ENCODE assay signal across 8 cellular contexts in genomic region chr6:43454290-43455033, GRCh38. TPM values are rescaled to one million over a fixed set of nuclear protein-coding genes. Genes with fewer than 3 reads are reported as not detected.
A peak's percentile ranks its signal among the peaks of the same experiment; 100 is the strongest.
DNase-seq lines count a peak whose midpoint lies in the region; ATAC-seq and TF ChIP-seq lines count a peak whose summit lies in the region.

No MANE protein-coding gene starts in this region.

- H3K9me3 Mint-ChIP-seq in Caco-2 (ENCODE audit: unreplicated experiment) = no peaks in the 10 kb centered on the region
- H3K9me3 Mint-ChIP-seq in activated CD8-positive, alpha-beta T cell treated with anti-CD3 and anti-CD28 coated beads for 36 hours = no peaks in the 10 kb centered on the region

- 4 to 6% methylated on average over 21 to 43 of the region's 51 CpGs for WGBS in lower leg skin, 2 donors

- H3K27me3 ChIP-seq in Caco-2 (replicated peaks; ENCODE audit: control insufficient read depth, insufficient read depth, low read length) = no peaks in the 10 kb centered on the region

- TF ChIP-seq CTCF in Caco-2 (IDR thresholded peaks at IDR 0.05; ENCODE audit: insufficient read depth in 1 of 2, low read depth in 1 of 2, low read length in 1 of 2, severe bottlenecking in 1 of 2, unreplicated experiment in 1 of 2) (peak; percentile 89 to 95), lower leg skin (IDR thresholded peaks at IDR 0.05) (peak in 1 of 3 donors; percentile 90)
- TF ChIP-seq CTCF in activated CD8-positive, alpha-beta T cell treated with anti-CD3 and anti-CD28 coated beads for 36 hours (IDR thresholded peaks at IDR 0.05) = peak; percentile 98

- BruUV-seq in Caco-2 (replicated peaks; lab: Mats Ljungman, UMichigan) = no TSS peak

- H3K4me1 Mint-ChIP-seq in Caco-2 (ENCODE audit: low read depth, unreplicated experiment) = no peaks in the 10 kb centered on the region
- peaks cover 11% of the 10 kb centered on the region for H3K4me1 Mint-ChIP-seq in activated CD8-positive, alpha-beta T cell treated with anti-CD3 and anti-CD28 coated beads for 36 hours (ENCODE audit: low read depth)

- intact Hi-C loops in Caco-2 (cut with micrococcal nuclease; ENCODE audit: unreplicated experiment) (loop anchor here (1.0 to 2.0 kb wide), 3 partner anchors 42 to 68 kb away; no protein-coding TSS in a partner anchor), lower leg skin (cut with DNase I; ENCODE audit: low total_unique reads) (loop anchor here (5.0 kb wide), 1 partner anchor 53 kb away; no protein-coding TSS in a partner anchor)
- intact Hi-C loops in activated CD8-positive, alpha-beta T cell treated with anti-CD3 and anti-CD28 coated beads for 36 hours (cut with micrococcal nuclease) = loop anchor here (5.0 kb wide), 1 partner anchor 53 kb away; no protein-coding TSS in a partner anchor

- TF ChIP-seq POLR2A in lower leg skin (IDR thresholded peaks at IDR 0.05) = no peak

- no peaks in the 10 kb centered on the region for H3K27me3 Mint-ChIP-seq in Caco-2 (ENCODE audit: insufficient read depth, unreplicated experiment)
- H3K27me3 Mint-ChIP-seq in activated CD8-positive, alpha-beta T cell treated with anti-CD3 and anti-CD28 coated beads for 36 hours = peaks cover 12% of the 10 kb centered on the region

- DNase-seq in Caco-2 = peak; percentile 78 to 89
- peak; percentile 86 for DNase-seq in NCI-H748 (lab: John Stamatoyannopoulos, UW; ENCODE audit: unreplicated experiment)
- DNase-seq in activated CD8-positive, alpha-beta T cell treated with anti-CD3 and anti-CD28 coated beads for 36 hours = peak; percentile 81
- peak; percentile 91 for DNase-seq in ecto neural progenitor cell (ENCODE audit: low spot score)
- peak; percentile 78 to 95 for DNase-seq in lower leg skin (ENCODE audit: low spot score in 2 of 2)
- DNase-seq in stimulated activated CD4-positive, alpha-beta T cell treated with anti-CD3 and anti-CD28 coated beads, Interleukin-4, amount 100 ng/mL, for 1 hour = peak; percentile 75

- POLR2A ChIA-PET in Caco-2 (lab: Charles Lee) = no interaction called here
- POLR2A ChIA-PET in activated CD8-positive, alpha-beta T cell treated with anti-CD3 and anti-CD28 coated beads for 36 hours (lab: Charles Lee) = interaction anchor here (1.0 to 1.8 kb wide), 4 partner anchors 18 to 62 kb away, joined by 3 to 7 read pairs (median 5); partner anchors contain the start of genes ABCC10, POLR1C, TJAP1 and YIPF3

- H3K4me3 ChIP-seq in Caco-2 (ENCODE audit: low read depth, low read length) (peak overlapping the region; percentile 62), lower leg skin (ENCODE audit: low read depth, poor library complexity, severe bottlenecking) (peak overlapping the region; percentile 41)

- peaks cover 14% of the 10 kb centered on the region for H3K36me3 Mint-ChIP-seq in Caco-2 (ENCODE audit: insufficient read depth, unreplicated experiment)
- peaks cover 4% of the 10 kb centered on the region for H3K36me3 Mint-ChIP-seq in activated CD8-positive, alpha-beta T cell treated with anti-CD3 and anti-CD28 coated beads for 36 hours (ENCODE audit: low read depth)

- CTCF ChIA-PET in Caco-2 (lab: Charles Lee) = interaction anchor here (0.7 to 5.5 kb wide), 4 partner anchors 42 to 58 kb away, joined by 3 to 19 read pairs (median 4); no protein-coding TSS in a partner anchor
- CTCF ChIA-PET in activated CD8-positive, alpha-beta T cell treated with anti-CD3 and anti-CD28 coated beads for 36 hours (lab: Charles Lee) = interaction anchor here (0.6 to 6.5 kb wide), 10 partner anchors 8 to 200 kb away, joined by 3 to 60 read pairs (median 4); no protein-coding TSS in a partner anchor

- peaks cover 7% of the 10 kb centered on the region; the same call in 1 of the 2 replicates for H3K4me1 ChIP-seq in Caco-2

- no peaks in the 10 kb centered on the region for H3K36me3 ChIP-seq in Caco-2 (ENCODE audit: control insufficient read depth, insufficient read depth, low read length)

- peak overlapping the region; percentile 78 for H3K4me3 Mint-ChIP-seq in Caco-2 (ENCODE audit: unreplicated experiment)
- H3K4me3 Mint-ChIP-seq in activated CD8-positive, alpha-beta T cell treated with anti-CD3 and anti-CD28 coated beads for 36 hours = peak overlapping the region; percentile 71

- no peak overlapping the region for H3K27ac Mint-ChIP-seq in Caco-2 (ENCODE audit: unreplicated experiment)
- H3K27ac Mint-ChIP-seq in activated CD8-positive, alpha-beta T cell treated with anti-CD3 and anti-CD28 coated beads for 36 hours = no peak overlapping the region

- H3K9me3 ChIP-seq in Caco-2 = no peaks in the 10 kb centered on the region

- ATAC-seq in HG02571 (IDR thresholded peaks at IDR 0.05; ENCODE audit: unreplicated experiment) (peak; percentile 53), HG03196 (IDR thresholded peaks at IDR 0.05; ENCODE audit: unreplicated experiment) (no peak)
- peak; percentile 76 for ATAC-seq in activated CD8-positive, alpha-beta T cell treated with anti-CD3 and anti-CD28 coated beads for 36 hours

RNA-seq across cellular contexts. Expression of gene DLK2, which starts 0.9 kb away (rescaled TPM):
- total RNA-seq in Caco-2 (2022) (0.75 and 1.2 TPM in 2 replicates), lower leg skin (10 to 100 TPM; 29.3 to 55.0 (median 39.4) TPM)
- total RNA-seq in activated CD8-positive, alpha-beta T cell treated with anti-CD3 and anti-CD28 coated beads for 36 hours = 1 to 10 TPM; 1.0 to 1.1 TPM

RNA-seq across cellular contexts. Expression of gene TJAP1, which starts 22.9 kb away (rescaled TPM):
- total RNA-seq in Caco-2 (2022) (34.0 and 39.4 TPM in 2 replicates), lower leg skin (10 to 100 TPM; 15.9 to 30.4 (median 23.8) TPM)
- 10 to 100 TPM; 30.2 to 32.9 TPM for total RNA-seq in activated CD8-positive, alpha-beta T cell treated with anti-CD3 and anti-CD28 coated beads for 36 hours

RNA-seq across cellular contexts. Expression of gene ABCC10, which starts 27.1 kb away (rescaled TPM):
- total RNA-seq in Caco-2 (2022) (40.1 and 45.1 TPM in 2 replicates), lower leg skin (10 to 100 TPM in 3 of 4 donors, 1 to 10 TPM in 1; 9.4 to 17.9 (median 15.9) TPM)
- total RNA-seq in activated CD8-positive, alpha-beta T cell treated with anti-CD3 and anti-CD28 coated beads for 36 hours = 10 to 100 TPM; 27.2 to 27.5 TPM

RNA-seq across cellular contexts. Expression of gene LRRC73, which starts 55.7 kb away (rescaled TPM):
- total RNA-seq in Caco-2 (2022) (0.14 and 0.19 TPM in 2 replicates), lower leg skin (under 1 TPM in 3 of 4 donors, not detected in 1; 0.36 to 0.53 (median 0.44) TPM)
- total RNA-seq in activated CD8-positive, alpha-beta T cell treated with anti-CD3 and anti-CD28 coated beads for 36 hours = under 1 TPM; 0.11 to 0.18 TPM

Comparison
In these comparisons a context has a peak if more than half of its experiments do, and no peak if none do; other contexts are left out.
1. RNA of gene DLK2, which starts 0.9 kb away (total RNA-seq): 29.3 to 55.0 TPM in lower leg skin; 1.0 to 1.1 TPM in activated CD8-positive, alpha-beta T cell treated with anti-CD3 and anti-CD28 coated beads for 36 hours and 0.75 to 1.2 TPM in Caco-2; every median in the first group is over 10 times any median in the second.
2. Peak in every context shown above with its lines, with median percentiles within 50 percentile points of each other: DNase-seq.